In the genomic region with DNA sequence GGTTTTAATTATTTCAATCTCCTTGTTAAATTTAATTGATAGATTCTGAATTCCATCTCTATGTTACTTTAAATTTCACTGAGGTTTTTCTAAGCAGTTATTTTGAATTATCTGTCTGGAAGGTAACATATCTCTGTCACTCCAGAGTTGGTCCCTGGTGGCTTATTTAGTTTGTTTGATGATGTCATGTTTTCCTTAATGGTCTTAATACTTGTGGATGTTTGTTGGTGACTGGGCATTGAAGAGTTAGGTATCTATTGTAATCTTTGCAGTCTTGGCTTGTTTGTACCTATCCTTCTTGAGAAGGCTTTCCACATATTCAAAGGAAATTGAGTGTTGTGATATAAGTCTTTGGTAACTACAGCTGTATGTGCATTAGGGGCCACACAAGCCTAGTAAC, we compare ENCODE assay signal across 34 cellular contexts.
"Had no signal": no experiment of that assay in that cellular context is flagged by ENCODE, and none has a peak within 500 bp of the region (broad histone marks: within the 10 kb centered on the region; RNA-seq: fewer than 3 reads in every experiment).

No MANE protein-coding gene starts in this region.

- H3K27ac ChIP-seq: adrenal gland, ascending aorta, body of pancreas, brain microvascular endothelial cell, breast epithelium, cardiac muscle cell had no signal

- H3K36me3 ChIP-seq: adrenal gland, ascending aorta, brain microvascular endothelial cell, breast epithelium, cardiac muscle cell had no signal

- H3K27me3 ChIP-seq: adrenal gland, ascending aorta, body of pancreas, brain microvascular endothelial cell, breast epithelium, cardiac muscle cell had no signal

- H3K4me1 ChIP-seq: adrenal gland, ascending aorta, body of pancreas, breast epithelium had no signal

- DNase-seq: activated effector memory CD4-positive, alpha-beta T cell treated with anti-CD3 and anti-CD28 coated beads, Interleukin-2, amount 50 U/mL, for 16 hours; activated effector memory CD4-positive, alpha-beta T cell treated with Interleukin-2 at 50 U/mL for 16 hours; activated gamma-delta T cell; activated gamma-delta T cell treated with Interleukin-2 at 50 U/mL for 16 hours; activated naive CD4-positive, alpha-beta T cell; activated naive CD4-positive, alpha-beta T cell treated with anti-CD3 and anti-CD28 coated beads for 36 hours; activated naive CD4-positive, alpha-beta T cell treated with anti-CD3 and anti-CD28 coated beads, Interleukin-2, amount 10 ng/mL, durations not matched to agents 7 days and 5 days; activated naive CD4-positive, alpha-beta T cell treated with anti-CD3 and anti-CD28 coated beads, Interleukin-2, amount 50 U/mL, for 16 hours; activated naive CD4-positive, alpha-beta T cell treated with Interleukin-2 at 50 U/mL for 16 hours; activated naive CD8-positive, alpha-beta T cell treated with anti-CD3 and anti-CD28 coated beads for 36 hours; activated naive CD8-positive, alpha-beta T cell treated with anti-CD3 and anti-CD28 coated beads, Interleukin-2, amount 10 ng/mL, durations not matched to agents 7 days and 5 days; activated naive CD8-positive, alpha-beta T cell treated with anti-CD3 and anti-CD28 coated beads, Interleukin-2, amount 50 U/mL, for 24 hours; activated T-cell treated with anti-CD3 and anti-CD28 coated beads, Interleukin-2, amount 50 U/mL, for 1 hour; activated T-cell treated with anti-CD3 and anti-CD28 coated beads, Interleukin-2, amount 50 U/mL, for 24 hours; activated T-cell treated with anti-CD3 and anti-CD28 coated beads, Interleukin-2, amount 50 U/mL, for 4 hours; activated T-cell treated with anti-CD3 and anti-CD28 coated beads, Interleukin-2, amount 50 U/mL, for 48 hours; activated T-cell treated with anti-CD3 and anti-CD28 coated beads, Interleukin-2, amount 50 U/mL, for 72 hours; adrenal gland; amniotic stem cell; amygdala; anterior cingulate cortex; aorta; body of pancreas; brain microvascular endothelial cell; caudate nucleus; central memory CD4-positive, alpha-beta T cell; cerebellar nuclear complex had no signal

- H3K9me3 ChIP-seq: adrenal gland, ascending aorta, body of pancreas had no signal

- FAIRE-seq: astrocyte, bronchial epithelial cell had no signal

- H3K4me3 ChIP-seq: adrenal gland, ascending aorta, body of pancreas, breast epithelium, cardiac muscle cell had no signal

- ATAC-seq: activated naive CD4-positive, alpha-beta T cell treated with anti-CD3 and anti-CD28 coated beads, Interleukin-2, amount 50 U/mL, for 72 hours; activated naive CD8-positive, alpha-beta T cell treated with anti-CD3 and anti-CD28 coated beads, Interleukin-2, amount 50 U/mL, for 24 hours; activated T-cell treated with anti-CD3 and anti-CD28 coated beads, Interleukin-2, amount 50 U/mL, for 4 hours; activated T-cell treated with anti-CD3 and anti-CD28 coated beads, Interleukin-2, amount 50 U/mL, for 72 hours; activated T-helper 17 cell treated with anti-CD3 and anti-CD28 coated beads, Interleukin-2, amount 50 U/mL, for 72 hours; body of pancreas had no signal
